ENCODE assay signal across 14 cellular contexts in the genomic region with DNA sequence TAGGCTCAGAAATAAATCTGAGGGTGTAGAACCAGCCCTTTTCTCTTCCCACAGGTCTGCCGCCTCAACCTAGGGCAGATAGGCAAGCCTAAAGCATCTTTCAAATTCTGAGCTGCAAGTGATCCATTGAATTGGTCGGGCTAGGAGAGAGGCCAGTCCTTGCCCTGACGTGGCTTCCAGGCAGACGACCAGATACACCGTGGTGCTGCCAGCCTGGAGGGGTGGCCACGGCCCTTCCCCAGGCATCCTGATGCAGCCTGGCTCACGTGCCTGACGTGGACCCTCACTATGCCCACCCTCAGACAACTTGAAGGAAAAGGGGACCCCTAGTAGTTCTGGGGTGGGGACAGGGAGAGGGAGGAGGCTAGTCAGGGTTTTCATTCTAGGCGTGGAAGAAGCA.
DNase-seq lines count a peak whose midpoint lies in the region; ATAC-seq and TF ChIP-seq lines count a peak whose summit lies in the region.
"Had no signal": no experiment of that assay in that cellular context is flagged by ENCODE, and none has a peak within 500 bp of the region (broad histone marks: within the 10 kb centered on the region; RNA-seq: fewer than 3 reads in every experiment).

No MANE protein-coding gene starts in this region.

- peak; percentile 41 for DNase-seq in endodermal cell
- no peak for DNase-seq in neuronal stem cell (ENCODE audit: low spot score)
- DNase-seq in stimulated activated effector memory CD8-positive, alpha-beta T cell treated with anti-CD3 and anti-CD28 coated beads, Interleukin-12 subunit alpha, Interleukin-12 subunit beta, amount 100 ng/mL, for 72 hours (ENCODE audit: low spot score in 2 of 2), result no peak
- no peak for DNase-seq in effector CD4-positive, alpha-beta T cell
- DNase-seq in NCI-H69 (lab: John Stamatoyannopoulos, UW), result no peak
- no peak for DNase-seq in MG63
- DNase-seq: ACHN; BE2C; C1 segment of cervical spinal cord; Caco-2; CD4-positive, CD25-positive, alpha-beta regulatory T cell; CD8-positive, alpha-beta memory T cell; H9 had no signal

- no peaks in the 10 kb centered on the region for H3K79me1 ChIP-seq in neuronal stem cell (ENCODE audit: low read depth, low read length)

- ATAC-seq in stimulated activated effector memory CD8-positive, alpha-beta T cell treated with anti-CD3 and anti-CD28 coated beads, Interleukin-12 subunit alpha, Interleukin-12 subunit beta, amount 100 ng/mL, for 72 hours, result peak; percentile 39
- ATAC-seq: HepG2 had no signal

- H4K91ac ChIP-seq in neuronal stem cell (ENCODE audit: low read depth, low read length, poor library complexity), result no peak overlapping the region

- no peak overlapping the region for H3K23ac ChIP-seq in neuronal stem cell (ENCODE audit: low read depth, low read length, poor library complexity)

- H3K36me3 ChIP-seq in endodermal cell (ENCODE audit: control insufficient read depth, insufficient read depth, low read length) (no peaks in the 10 kb centered on the region), neuronal stem cell (replicated peaks in 1 of 2; ENCODE audit: control insufficient read depth in 2 of 2, insufficient read depth in 2 of 2, low read length in 2 of 2) (no peaks in the 10 kb centered on the region), MG63 (no peaks in the 10 kb centered on the region)
- H3K36me3 ChIP-seq: BE2C had no signal

- no peak overlapping the region for H3K14ac ChIP-seq in neuronal stem cell (ENCODE audit: low read length)

- H2AFZ ChIP-seq in neuronal stem cell (ENCODE audit: low read length), result peak overlapping the region; percentile 18

- no peak overlapping the region for H4K8ac ChIP-seq in neuronal stem cell (ENCODE audit: low read depth, low read length)

- no peak overlapping the region for H3K27ac Mint-ChIP-seq in endodermal cell
- H3K27ac Mint-ChIP-seq in stimulated activated effector memory CD8-positive, alpha-beta T cell treated with anti-CD3 and anti-CD28 coated beads, Interleukin-12 subunit alpha, Interleukin-12 subunit beta, amount 100 ng/mL, for 72 hours, result no peak overlapping the region
- H3K27ac Mint-ChIP-seq: CD4-positive, CD25-positive, alpha-beta regulatory T cell; CD8-positive, alpha-beta memory T cell; H9 had no signal

- no peak overlapping the region for H3K4me2 ChIP-seq in neuronal stem cell (ENCODE audit: insufficient read depth, low read length, poor library complexity, severe bottlenecking)

- H3K27me3 Mint-ChIP-seq in endodermal cell (ENCODE audit: insufficient read depth), result no peaks in the 10 kb centered on the region
- H3K27me3 Mint-ChIP-seq: CD4-positive, CD25-positive, alpha-beta regulatory T cell; CD8-positive, alpha-beta memory T cell had no signal

- no peak overlapping the region for H3K4me3 Mint-ChIP-seq in endodermal cell
- no peak overlapping the region for H3K4me3 Mint-ChIP-seq in stimulated activated effector memory CD8-positive, alpha-beta T cell treated with anti-CD3 and anti-CD28 coated beads, Interleukin-12 subunit alpha, Interleukin-12 subunit beta, amount 100 ng/mL, for 72 hours
- H3K4me3 Mint-ChIP-seq: CD4-positive, CD25-positive, alpha-beta regulatory T cell; CD8-positive, alpha-beta memory T cell; H9 had no signal

- H3K4me1 ChIP-seq in endodermal cell (ENCODE audit: control insufficient read depth, insufficient read depth, low read length), result no peaks in the 10 kb centered on the region
- no peaks in the 10 kb centered on the region for H3K4me1 ChIP-seq in neuronal stem cell (ENCODE audit: control insufficient read depth in 2 of 2, insufficient read depth in 1 of 2, low read depth in 1 of 2, low read length in 2 of 2)
- H3K4me1 ChIP-seq: BE2C, Caco-2 had no signal

- no peaks in the 10 kb centered on the region for H3K9me3 ChIP-seq in endodermal cell (ENCODE audit: control insufficient read depth, low read length)
- H3K9me3 ChIP-seq in neuronal stem cell (replicated peaks in 1 of 2; ENCODE audit: control insufficient read depth in 2 of 2, insufficient read depth in 1 of 2, low read depth in 1 of 2, low read length in 2 of 2), result no peaks in the 10 kb centered on the region
- no peaks in the 10 kb centered on the region for H3K9me3 ChIP-seq in MG63
- H3K9me3 ChIP-seq: BE2C, Caco-2 had no signal

- 88 to 100% methylated on average over 3 to 9 of the region's 9 CpGs for WGBS in endodermal cell (ENCODE audit: insufficient coverage in 1 of 2, insufficient read length in 1 of 2), 2 experiments
- WGBS in neuronal stem cell (ENCODE audit: extremely low coverage in 2 of 2, insufficient read length in 2 of 2, insufficient replicate concordance in 1 of 2), 2 donors, result no CpG with 5 or more reads among the region's 9 CpGs

- TF ChIP-seq CTCF in endodermal cell (conservative IDR thresholded peaks at IDR 0.05), result no peak

- no peak overlapping the region for H2BK120ac ChIP-seq in neuronal stem cell (ENCODE audit: low read depth, low read length)

- H3K36me3 Mint-ChIP-seq in endodermal cell (ENCODE audit: low read depth), result no peaks in the 10 kb centered on the region
- H3K36me3 Mint-ChIP-seq in stimulated activated effector memory CD8-positive, alpha-beta T cell treated with anti-CD3 and anti-CD28 coated beads, Interleukin-12 subunit alpha, Interleukin-12 subunit beta, amount 100 ng/mL, for 72 hours, result no peaks in the 10 kb centered on the region
- H3K36me3 Mint-ChIP-seq: CD4-positive, CD25-positive, alpha-beta regulatory T cell; CD8-positive, alpha-beta memory T cell had no signal

- H2BK5ac ChIP-seq in neuronal stem cell (ENCODE audit: low read length), result no peak overlapping the region

- H3K27ac ChIP-seq in endodermal cell (ENCODE audit: low read depth, low read length), result no peak overlapping the region
- H3K27ac ChIP-seq in neuronal stem cell (replicated peaks; ENCODE audit: low read length), result no peak overlapping the region

- no peaks in the 10 kb centered on the region for H3K27me3 ChIP-seq in endodermal cell (ENCODE audit: control insufficient read depth, insufficient read depth, low read length, poor library complexity, severe bottlenecking)
- H3K27me3 ChIP-seq in neuronal stem cell (ENCODE audit: control insufficient read depth in 3 of 3, insufficient read depth in 3 of 3, low read depth in 1 of 3, low read length in 3 of 3), result no peaks in the 10 kb centered on the region
- H3K27me3 ChIP-seq in MG63, result no peaks in the 10 kb centered on the region
- H3K27me3 ChIP-seq: BE2C had no signal

- H3K4me1 Mint-ChIP-seq in endodermal cell, result no peaks in the 10 kb centered on the region
- H3K4me1 Mint-ChIP-seq in stimulated activated effector memory CD8-positive, alpha-beta T cell treated with anti-CD3 and anti-CD28 coated beads, Interleukin-12 subunit alpha, Interleukin-12 subunit beta, amount 100 ng/mL, for 72 hours, result no peaks in the 10 kb centered on the region
- H3K4me1 Mint-ChIP-seq: CD4-positive, CD25-positive, alpha-beta regulatory T cell; CD8-positive, alpha-beta memory T cell; H9 had no signal

- no peaks in the 10 kb centered on the region for H3K9me3 Mint-ChIP-seq in endodermal cell
- peaks cover 1% of the 10 kb centered on the region for H3K9me3 Mint-ChIP-seq in stimulated activated effector memory CD8-positive, alpha-beta T cell treated with anti-CD3 and anti-CD28 coated beads, Interleukin-12 subunit alpha, Interleukin-12 subunit beta, amount 100 ng/mL, for 72 hours
- H3K9me3 Mint-ChIP-seq: H9 had no signal

- no peak overlapping the region for H2BK12ac ChIP-seq in neuronal stem cell (ENCODE audit: low read length)

- peak overlapping the region; percentile 78 for H3K18ac ChIP-seq in neuronal stem cell (ENCODE audit: low read length)

- H2BK15ac ChIP-seq in neuronal stem cell (ENCODE audit: low read length), result peak overlapping the region; percentile 74

- peak overlapping the region; percentile 47 for H2AK5ac ChIP-seq in neuronal stem cell (ENCODE audit: low read depth, low read length)

- H3K4me3 ChIP-seq in endodermal cell (ENCODE audit: low read length) (no peak overlapping the region), neuronal stem cell (ENCODE audit: low read length in 2 of 2) (no peak overlapping the region), MG63 (no peak overlapping the region)

- H3K9ac ChIP-seq in endodermal cell (ENCODE audit: extremely low read depth, low read length, poor library complexity, severe bottlenecking) (no peak overlapping the region), neuronal stem cell (ENCODE audit: low read depth, low read length, poor library complexity) (no peak overlapping the region)

- no peak overlapping the region for H3K4ac ChIP-seq in neuronal stem cell (ENCODE audit: low read length)
